ENCODE assay signal across 20 cellular contexts in genomic region chr4:24529555-24529954, GRCh38. TPM values are rescaled to one million over a fixed set of nuclear protein-coding genes. Genes with fewer than 3 reads are reported as not detected.
A peak's percentile ranks its signal among the peaks of the same experiment; 100 is the strongest.
DNase-seq lines count a peak whose midpoint lies in the region; ATAC-seq and TF ChIP-seq lines count a peak whose summit lies in the region.
"Had no signal": no experiment of that assay in that cellular context is flagged by ENCODE, and none has a peak within 500 bp of the region (broad histone marks: within the 10 kb centered on the region; RNA-seq: fewer than 3 reads in every experiment).

No MANE protein-coding gene starts in this region.

- H3K4me3 ChIP-seq in lower lobe of right lung: no peak overlapping the region
- H3K4me3 ChIP-seq: ascending aorta, colonic mucosa, SJSA1, transverse colon had no signal

- DNase-seq in progenitor cell of endocrine pancreas (ENCODE audit: low spot score, unreplicated experiment) (no peak), NK-92 (lab: John Stamatoyannopoulos, UW; ENCODE audit: unreplicated experiment) (no peak), dermis blood vessel endothelial cell (no peak), lower lobe of right lung (no peak)
- DNase-seq: activated CD4-positive, alpha-beta T cell treated with anti-CD3 and anti-CD28 coated beads for 4 hours; colonic mucosa; foreskin fibroblast; IMR-90; left colon; midbrain; NCI-H526; stimulated activated CD4-positive, alpha-beta T cell treated with anti-CD3 and anti-CD28 coated beads, Interleukin-12 subunit alpha, Interleukin-12 subunit beta, amount 100 ng/mL, for 4 hours; transverse colon had no signal

- peaks cover 97% of the 10 kb centered on the region for H3K36me3 ChIP-seq in lower lobe of right lung
- H3K36me3 ChIP-seq: colonic mucosa had no signal

- no peaks in the 10 kb centered on the region for H3K4me1 ChIP-seq in lower lobe of right lung
- H3K4me1 ChIP-seq: ascending aorta, SJSA1, transverse colon had no signal

- H3K27ac Mint-ChIP-seq in progenitor cell of endocrine pancreas: no peak overlapping the region
- H3K27ac Mint-ChIP-seq: stimulated activated memory B cell treated with anti-CD40 and anti-IgM and Interleukin-4, amounts not matched to agents 10 μg/mL and 1 μg/mL and 100 μg/mL, for 72 hours had no signal

- ATAC-seq in GM18520 (IDR thresholded peaks at IDR 0.05; ENCODE audit: unreplicated experiment) (peak; percentile 85), GM19328 (IDR thresholded peaks at IDR 0.05; ENCODE audit: unreplicated experiment) (peak; percentile 54), HG02678 (IDR thresholded peaks at IDR 0.05; ENCODE audit: unreplicated experiment) (peak; percentile 91), HG03460 (IDR thresholded peaks at IDR 0.05; ENCODE audit: unreplicated experiment) (peak; percentile 96), lower lobe of right lung (no peak)
- ATAC-seq: stimulated activated memory B cell treated with anti-CD40 and anti-IgM and Interleukin-4, amounts not matched to agents 10 μg/mL and 1 μg/mL and 100 μg/mL, for 72 hours had no signal

- H3K36me3 Mint-ChIP-seq in progenitor cell of endocrine pancreas (ENCODE audit: insufficient read depth): peaks cover 27% of the 10 kb centered on the region

- no peak overlapping the region for H3K4me3 Mint-ChIP-seq in progenitor cell of endocrine pancreas (ENCODE audit: low read depth)
- H3K4me3 Mint-ChIP-seq: stimulated activated memory B cell treated with anti-CD40 and anti-IgM and Interleukin-4, amounts not matched to agents 10 μg/mL and 1 μg/mL and 100 μg/mL, for 72 hours had no signal

- no peaks in the 10 kb centered on the region for H3K27me3 ChIP-seq in lower lobe of right lung (ENCODE audit: low read depth)
- H3K27me3 ChIP-seq: ascending aorta, colonic mucosa, SJSA1, transverse colon had no signal

- TF ChIP-seq CTCF in progenitor cell of endocrine pancreas (IDR thresholded peaks at IDR 0.05; ENCODE audit: unreplicated experiment): no peak
- no peak for TF ChIP-seq CTCF in lower lobe of right lung (IDR thresholded peaks at IDR 0.05)

- no peaks in the 10 kb centered on the region for H3K27me3 Mint-ChIP-seq in progenitor cell of endocrine pancreas
- H3K27me3 Mint-ChIP-seq: stimulated activated memory B cell treated with anti-CD40 and anti-IgM and Interleukin-4, amounts not matched to agents 10 μg/mL and 1 μg/mL and 100 μg/mL, for 72 hours had no signal

- no peaks in the 10 kb centered on the region for H3K4me1 Mint-ChIP-seq in progenitor cell of endocrine pancreas (ENCODE audit: low read depth)
- H3K4me1 Mint-ChIP-seq: stimulated activated memory B cell treated with anti-CD40 and anti-IgM and Interleukin-4, amounts not matched to agents 10 μg/mL and 1 μg/mL and 100 μg/mL, for 72 hours had no signal

- intact Hi-C loops in lower lobe of right lung (cut with DNase I): no loop called here

- no peaks in the 10 kb centered on the region for H3K9me3 Mint-ChIP-seq in progenitor cell of endocrine pancreas (ENCODE audit: low read depth)
- H3K9me3 Mint-ChIP-seq: stimulated activated memory B cell treated with anti-CD40 and anti-IgM and Interleukin-4, amounts not matched to agents 10 μg/mL and 1 μg/mL and 100 μg/mL, for 72 hours had no signal

- H3K27ac ChIP-seq in lower lobe of right lung: no peak overlapping the region
- H3K27ac ChIP-seq: ascending aorta, colonic mucosa, SJSA1, transverse colon had no signal

- H3K9me3 ChIP-seq in lower lobe of right lung: no peaks in the 10 kb centered on the region
- H3K9me3 ChIP-seq: ascending aorta, colonic mucosa, SJSA1, transverse colon had no signal

RNA-seq across cellular contexts. Expression of gene DHX15, which starts 54.8 kb away (rescaled TPM):
- 206 and 220 TPM in 2 replicates for total RNA-seq in progenitor cell of endocrine pancreas
- 161 and 222 TPM in 2 replicates for total RNA-seq in dermis blood vessel endothelial cell
- 93.2 TPM for total RNA-seq in lower lobe of right lung

Comparison
In these comparisons a context has a peak if more than half of its experiments do, and no peak if none do; other contexts are left out.
1. ATAC-seq: peak in GM18520 (single experiment), GM19328 (single experiment), HG02678 (single experiment) and HG03460 (single experiment); none in lower lobe of right lung (0 of 2).